Comparison of ENCODE assay signal across 23 cellular contexts in the genomic region with DNA sequence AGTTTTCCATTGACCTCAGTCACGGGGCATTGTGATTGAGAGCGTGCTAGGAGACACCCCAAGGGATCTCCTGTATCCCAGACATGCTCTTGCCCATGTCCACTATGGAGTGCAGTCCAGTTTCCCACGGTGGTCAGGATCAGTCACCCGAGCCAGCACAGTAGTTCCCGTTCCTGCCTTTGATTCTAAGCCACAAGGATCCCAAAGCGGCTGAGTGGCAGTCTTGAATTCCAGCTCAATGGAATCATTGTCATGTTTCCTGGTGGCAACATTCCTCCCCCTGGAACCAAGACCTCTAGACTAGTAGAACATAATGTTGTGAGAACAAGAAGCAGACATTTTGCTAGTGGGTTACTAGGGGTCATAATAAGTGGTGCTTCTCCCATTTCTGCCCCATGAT.
DNase-seq lines count a peak whose midpoint lies in the region; TF ChIP-seq lines count a peak whose summit lies in the region.
"Had no signal": no experiment of that assay in that cellular context is flagged by ENCODE, and none has a peak within 500 bp of the region (broad histone marks: within the 10 kb centered on the region; RNA-seq: fewer than 3 reads in every experiment).

No MANE protein-coding gene starts in this region.

- H3K36me3 ChIP-seq in NT2/D1 (ENCODE audit: insufficient read depth, insufficient read length, low read length) (no peaks in the 10 kb centered on the region), endodermal cell (ENCODE audit: control insufficient read depth, insufficient read depth, low read length) (no peaks in the 10 kb centered on the region)
- H3K36me3 ChIP-seq: right lobe of liver had no signal

- no peaks in the 10 kb centered on the region for H3K9me3 Mint-ChIP-seq in endodermal cell
- H3K9me3 Mint-ChIP-seq in activated T-helper 1 cell treated with anti-CD3 and anti-CD28 coated beads, Interleukin-12 subunit alpha, Interleukin-12 subunit beta, Interleukin-2, Interleukin-4 antibody, amounts not matched to agents 30 ng/mL and 10 ng/mL and 1 ng/mL, durations not matched to agents 14 hours and 24 hours and 36 hours: no peaks in the 10 kb centered on the region
- H3K9me3 Mint-ChIP-seq: activated naive CD8-positive, alpha-beta T cell treated with anti-CD3 and anti-CD28 coated beads, Interleukin-2, amount 10 ng/mL, durations not matched to agents 7 days and 5 days; activated T-cell treated with anti-CD3 and anti-CD28 coated beads, Interleukin-2, amount 50 U/mL, for 72 hours had no signal

- no peaks in the 10 kb centered on the region for H3K36me3 Mint-ChIP-seq in endodermal cell (ENCODE audit: low read depth)
- no peaks in the 10 kb centered on the region for H3K36me3 Mint-ChIP-seq in activated T-helper 1 cell treated with anti-CD3 and anti-CD28 coated beads, Interleukin-12 subunit alpha, Interleukin-12 subunit beta, Interleukin-2, Interleukin-4 antibody, amounts not matched to agents 30 ng/mL and 10 ng/mL and 1 ng/mL, durations not matched to agents 14 hours and 24 hours and 36 hours (ENCODE audit: low read depth)
- H3K36me3 Mint-ChIP-seq: activated naive CD8-positive, alpha-beta T cell treated with anti-CD3 and anti-CD28 coated beads, Interleukin-2, amount 10 ng/mL, durations not matched to agents 7 days and 5 days had no signal

- no peaks in the 10 kb centered on the region for H3K4me1 Mint-ChIP-seq in endodermal cell
- peaks cover 7% of the 10 kb centered on the region for H3K4me1 Mint-ChIP-seq in activated T-helper 1 cell treated with anti-CD3 and anti-CD28 coated beads, Interleukin-12 subunit alpha, Interleukin-12 subunit beta, Interleukin-2, Interleukin-4 antibody, amounts not matched to agents 30 ng/mL and 10 ng/mL and 1 ng/mL, durations not matched to agents 14 hours and 24 hours and 36 hours (ENCODE audit: low read depth)
- H3K4me1 Mint-ChIP-seq: activated naive CD8-positive, alpha-beta T cell treated with anti-CD3 and anti-CD28 coated beads, Interleukin-2, amount 10 ng/mL, durations not matched to agents 7 days and 5 days had no signal

- WGBS in endodermal cell (ENCODE audit: insufficient coverage in 1 of 2, insufficient read length in 1 of 2), 2 experiments: 77 to 89% methylated on average over 4 to 6 of the region's 6 CpGs

- H3K4me1 ChIP-seq in NT2/D1 (ENCODE audit: insufficient read depth, insufficient read length) (peaks cover 2% of the 10 kb centered on the region), endodermal cell (ENCODE audit: control insufficient read depth, insufficient read depth, low read length) (no peaks in the 10 kb centered on the region)
- H3K4me1 ChIP-seq: foreskin keratinocyte, right lobe of liver had no signal

- no peak for TF ChIP-seq CTCF in endodermal cell (conservative IDR thresholded peaks at IDR 0.05)

- H3K27ac ChIP-seq in endodermal cell (ENCODE audit: low read depth, low read length): no peak overlapping the region
- H3K27ac ChIP-seq: C4-2B, dorsolateral prefrontal cortex, epithelial cell of prostate, foreskin keratinocyte, neutrophil, right lobe of liver had no signal

- no peak overlapping the region for H3K27ac Mint-ChIP-seq in endodermal cell
- no peak overlapping the region for H3K27ac Mint-ChIP-seq in activated T-helper 1 cell treated with anti-CD3 and anti-CD28 coated beads, Interleukin-12 subunit alpha, Interleukin-12 subunit beta, Interleukin-2, Interleukin-4 antibody, amounts not matched to agents 30 ng/mL and 10 ng/mL and 1 ng/mL, durations not matched to agents 14 hours and 24 hours and 36 hours
- H3K27ac Mint-ChIP-seq: activated naive CD8-positive, alpha-beta T cell treated with anti-CD3 and anti-CD28 coated beads, Interleukin-2, amount 10 ng/mL, durations not matched to agents 7 days and 5 days; activated T-cell treated with anti-CD3 and anti-CD28 coated beads, Interleukin-2, amount 50 U/mL, for 72 hours had no signal

- no peak overlapping the region for H3K4me3 Mint-ChIP-seq in endodermal cell
- H3K4me3 Mint-ChIP-seq in activated T-helper 1 cell treated with anti-CD3 and anti-CD28 coated beads, Interleukin-12 subunit alpha, Interleukin-12 subunit beta, Interleukin-2, Interleukin-4 antibody, amounts not matched to agents 30 ng/mL and 10 ng/mL and 1 ng/mL, durations not matched to agents 14 hours and 24 hours and 36 hours: no peak overlapping the region
- H3K4me3 Mint-ChIP-seq: activated naive CD8-positive, alpha-beta T cell treated with anti-CD3 and anti-CD28 coated beads, Interleukin-2, amount 10 ng/mL, durations not matched to agents 7 days and 5 days; activated T-cell treated with anti-CD3 and anti-CD28 coated beads, Interleukin-2, amount 50 U/mL, for 72 hours had no signal

- no peaks in the 10 kb centered on the region for H3K27me3 Mint-ChIP-seq in endodermal cell (ENCODE audit: insufficient read depth)
- H3K27me3 Mint-ChIP-seq in activated T-helper 1 cell treated with anti-CD3 and anti-CD28 coated beads, Interleukin-12 subunit alpha, Interleukin-12 subunit beta, Interleukin-2, Interleukin-4 antibody, amounts not matched to agents 30 ng/mL and 10 ng/mL and 1 ng/mL, durations not matched to agents 14 hours and 24 hours and 36 hours (ENCODE audit: insufficient read depth): peaks cover 5% of the 10 kb centered on the region
- H3K27me3 Mint-ChIP-seq: activated naive CD8-positive, alpha-beta T cell treated with anti-CD3 and anti-CD28 coated beads, Interleukin-2, amount 10 ng/mL, durations not matched to agents 7 days and 5 days had no signal

- intact Hi-C loops in posterior vena cava (cut with DNase I): no loop called here
- intact Hi-C loops in activated T-helper 1 cell treated with anti-CD3 and anti-CD28 coated beads, Interleukin-12 subunit alpha, Interleukin-12 subunit beta, Interleukin-2, Interleukin-4 antibody, amounts not matched to agents 30 ng/mL and 10 ng/mL and 1 ng/mL, durations not matched to agents 14 hours and 24 hours and 36 hours (cut with micrococcal nuclease): no loop called here

- H3K4me3 ChIP-seq in NT2/D1 (ENCODE audit: insufficient read length, low read depth) (no peak overlapping the region), endodermal cell (ENCODE audit: low read length) (no peak overlapping the region)
- H3K4me3 ChIP-seq: dorsolateral prefrontal cortex, mucosa of descending colon, right lobe of liver had no signal

- H3K9me3 ChIP-seq in NT2/D1 (ENCODE audit: insufficient read depth, low read length): no peaks in the 10 kb centered on the region
- H3K9me3 ChIP-seq in endodermal cell (ENCODE audit: control insufficient read depth, low read length): no peaks in the 10 kb centered on the region
- H3K9me3 ChIP-seq: mucosa of descending colon, neutrophil, right lobe of liver had no signal

- no peaks in the 10 kb centered on the region for H3K27me3 ChIP-seq in NT2/D1 (ENCODE audit: insufficient read depth, insufficient read length)
- H3K27me3 ChIP-seq in endodermal cell (ENCODE audit: control insufficient read depth, insufficient read depth, low read length, poor library complexity, severe bottlenecking): no peaks in the 10 kb centered on the region
- H3K27me3 ChIP-seq: dorsolateral prefrontal cortex, neutrophil, right lobe of liver had no signal

- H3K9ac ChIP-seq in NT2/D1 (ENCODE audit: insufficient read length, low read depth) (no peak overlapping the region), endodermal cell (ENCODE audit: extremely low read depth, low read length, poor library complexity, severe bottlenecking) (no peak overlapping the region)

- peak; percentile 37 for DNase-seq in A172 (ENCODE audit: low spot score)
- peak; percentile 16 for DNase-seq in NT2/D1 (ENCODE audit: low read depth, low spot score)
- peak; percentile 25 for DNase-seq in endodermal cell
- DNase-seq in posterior vena cava (ENCODE audit: low spot score): peak; percentile 42
- no peak for DNase-seq in activated T-helper 1 cell treated with anti-CD3 and anti-CD28 coated beads, Interleukin-12 subunit alpha, Interleukin-12 subunit beta, Interleukin-2, Interleukin-4 antibody, amounts not matched to agents 30 ng/mL and 10 ng/mL and 1 ng/mL, durations not matched to agents 14 hours and 24 hours and 36 hours (ENCODE audit: low spot score)
- DNase-seq in hippocampal formation (lab: John Stamatoyannopoulos, UW): no peak
- DNase-seq in activated CD4-positive, alpha-beta T cell treated with anti-CD3 and anti-CD28 coated beads, Interleukin-2, amount 50 U/mL, for 1 hour: no peak
- DNase-seq in NCI-H82 treated with DMSO at 0.1 percent for 48 hours (lab: John Stamatoyannopoulos, UW; ENCODE audit: unreplicated experiment): no peak
- DNase-seq: activated naive CD8-positive, alpha-beta T cell treated with anti-CD3 and anti-CD28 coated beads, Interleukin-2, amount 10 ng/mL, durations not matched to agents 7 days and 5 days; activated T-cell treated with anti-CD3 and anti-CD28 coated beads, Interleukin-2, amount 50 U/mL, for 72 hours; foreskin keratinocyte; left cardiac atrium; mucosa of descending colon; NCI-H1436; NCI-H2171 treated with DMSO at 0.1 percent for 48 hours; stimulated activated CD4-positive, alpha-beta T cell treated with anti-CD3 and anti-CD28 coated beads, Interleukin-1b, Interleukin-23, amount 100 ng/mL, for 48 hours; stimulated activated naive CD4-positive, alpha-beta T cell; T1000 had no signal

Comparison
In these comparisons a context has a peak if more than half of its experiments do, and no peak if none do; other contexts are left out.
1. DNase-seq: peak in A172 (single experiment), NT2/D1 (single experiment), endodermal cell (single experiment) and posterior vena cava (single experiment); none in activated T-helper 1 cell treated with anti-CD3 and anti-CD28 coated beads, Interleukin-12 subunit alpha, Interleukin-12 subunit beta, Interleukin-2, Interleukin-4 antibody, amounts not matched to agents 30 ng/mL and 10 ng/mL and 1 ng/mL, durations not matched to agents 14 hours and 24 hours and 36 hours (single experiment), hippocampal formation (0 of 2), activated CD4-positive, alpha-beta T cell treated with anti-CD3 and anti-CD28 coated beads, Interleukin-2, amount 50 U/mL, for 1 hour (single experiment) and NCI-H82 treated with DMSO at 0.1 percent for 48 hours (single experiment).